In the genomic region with DNA sequence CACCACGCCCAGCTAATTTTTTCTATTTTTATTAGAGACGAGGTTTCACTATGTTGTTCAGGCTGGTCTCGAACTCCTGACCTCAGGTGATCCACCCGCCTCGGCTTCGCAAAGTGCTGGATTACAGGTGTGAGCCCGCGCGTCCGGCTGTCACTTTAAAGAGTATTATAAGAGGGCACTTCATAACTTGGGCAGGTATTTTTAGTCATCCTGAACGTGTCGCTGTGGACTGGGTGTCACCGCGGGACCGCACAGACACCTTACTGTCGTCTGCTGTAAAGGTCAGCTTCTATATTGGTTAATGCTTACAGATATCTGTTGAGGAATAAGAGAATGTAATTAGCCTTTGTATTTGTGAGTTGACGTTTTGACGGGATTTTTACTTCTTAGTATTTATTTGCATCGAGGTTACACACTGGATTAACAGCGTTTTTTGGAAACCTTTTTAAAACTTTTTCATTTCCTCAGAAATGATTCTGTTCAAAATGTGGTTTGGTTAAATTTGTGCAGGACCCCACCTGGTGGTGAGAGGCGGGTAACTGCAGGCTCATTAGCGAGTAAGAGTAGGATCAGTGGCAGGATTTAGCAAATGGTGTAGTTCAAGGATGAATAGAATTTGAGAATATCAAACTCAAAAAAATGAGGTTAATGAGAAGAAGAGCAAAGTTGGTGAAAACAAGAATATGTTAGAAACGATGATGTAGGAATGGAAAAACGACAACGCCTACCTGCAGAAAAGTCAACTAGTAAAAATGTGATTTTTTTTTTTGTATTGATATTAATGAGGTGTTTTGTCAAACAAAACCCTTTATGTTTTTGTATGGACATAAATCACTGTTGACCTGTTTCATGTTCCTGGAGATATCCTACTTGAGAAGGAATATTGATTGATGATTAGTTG, we compare ENCODE assay signal across 8 cellular contexts. TPM values are rescaled to one million over a fixed set of nuclear protein-coding genes. Genes with fewer than 3 reads are reported as not detected.
DNase-seq lines count a peak whose midpoint lies in the region; ATAC-seq and TF ChIP-seq lines count a peak whose summit lies in the region.

No MANE protein-coding gene starts in this region.

- H3K27me3 ChIP-seq in adipocyte (replicated peaks; ENCODE audit: control insufficient read depth, insufficient read depth, low read length) (no peaks in the 10 kb centered on the region), heart right ventricle (no peaks in the 10 kb centered on the region)

- peak; percentile 75 to 95 (median 89) for TF ChIP-seq CTCF in heart right ventricle (IDR thresholded peaks at IDR 0.05)

- intact Hi-C loops in heart right ventricle (cut with DNase I) = loop anchor here in 7 of 10 donors (2.0 to 10.0 kb wide), 8 partner anchors 47 to 393 kb away; partner anchors contain the start of genes NOM1 (in 1 of the 7) and UBE3C (in 1 of the 7)

- H3K9me3 ChIP-seq in adipocyte (ENCODE audit: control insufficient read depth, low read length) (no peaks in the 10 kb centered on the region), heart right ventricle (no peaks in the 10 kb centered on the region)

- 30 to 38% methylated on average over 25 of the region's 25 CpGs for WGBS in heart right ventricle, 2 donors

- peak; percentile 66 for DNase-seq in activated gamma-delta T cell treated with Interleukin-2 at 50 U/mL for 16 hours
- DNase-seq in activated gamma-delta T cell (lab: John Stamatoyannopoulos, UW) = no peak
- peak; percentile 72 for DNase-seq in Jurkat, Clone E6-1 (ENCODE audit: low read depth, low spot score)
- peak; percentile 41 to 72 for DNase-seq in SW 1271 (lab: John Stamatoyannopoulos, UW)
- peak; percentile 89 for DNase-seq in adipocyte (ENCODE audit: low read depth)
- peak; percentile 39 to 67 for DNase-seq in heart right ventricle
- peak; percentile 72 for DNase-seq in retina

- H3K4me1 ChIP-seq in adipocyte (ENCODE audit: control insufficient read depth, insufficient read depth, low read length) (peaks cover 36% of the 10 kb centered on the region), heart right ventricle (peaks cover 6 to 78% (median 63%) of the 10 kb centered on the region in 9 donors)

- no peak overlapping the region for H3K4me3 ChIP-seq in Jurkat, Clone E6-1 (ENCODE audit: low read length)
- peak overlapping the region; percentile 52 for H3K4me3 ChIP-seq in adipocyte (ENCODE audit: low read length)
- peak overlapping the region in 5 of 10 donors; percentile 3 to 87 (median 12) for H3K4me3 ChIP-seq in heart right ventricle

- peak overlapping the region; percentile 51 for H3K9ac ChIP-seq in adipocyte (ENCODE audit: low read length)

- H3K36me3 ChIP-seq in adipocyte (ENCODE audit: control insufficient read depth, insufficient read depth, low read length, severe bottlenecking) (no peaks in the 10 kb centered on the region), heart right ventricle (peaks cover 0 to 6% (median 0%) of the 10 kb centered on the region in 9 donors)

- ATAC-seq in heart right ventricle = peak in 4 of 8 donors; percentile 25 to 40 (median 36)
- no peak for ATAC-seq in GM19397 (IDR thresholded peaks at IDR 0.05; ENCODE audit: unreplicated experiment)

- H3K27ac ChIP-seq in heart right ventricle = peak overlapping the region in 8 of 10 donors; percentile 5 to 90 (median 40)

RNA-seq across cellular contexts. Expression of gene DNAJB6, which starts 3.2 kb away (rescaled TPM):
- 109 TPM for polyA plus RNA-seq in Jurkat, Clone E6-1 (2012; ENCODE audit: insufficient read depth, insufficient read length)
- total RNA-seq in heart right ventricle = 100 to 1,000 TPM; 144 to 200 (median 188) TPM
- 100 to 1,000 TPM; 114 to 117 TPM for polyA plus RNA-seq in heart right ventricle
